In genomic region chr3:151169700-151170224, GRCh38 we compare ENCODE assay signal across 8 cellular contexts.
DNase-seq lines count a peak whose midpoint lies in the region; ATAC-seq and TF ChIP-seq lines count a peak whose summit lies in the region.

No MANE protein-coding gene starts in this region.

- H3K36me3 ChIP-seq in tibial artery: no peaks in the 10 kb centered on the region

- TF ChIP-seq CTCF in tibial artery (IDR thresholded peaks at IDR 0.05): no peak

- no peak overlapping the region for H3K27ac ChIP-seq in tibial artery

- no peak overlapping the region for H3K4me3 ChIP-seq in tibial artery

- DNase-seq in UCSD-AML1 (lab: John Stamatoyannopoulos, UW; ENCODE audit: unreplicated experiment): peak; percentile 51
- peak; percentile 35 for DNase-seq in kidney tubule cell (ENCODE audit: low spot score)
- DNase-seq in tibial artery: peak; percentile 70 to 74
- no peak for DNase-seq in NCI-H82 treated with DMSO at 0.1 percent for 48 hours (lab: John Stamatoyannopoulos, UW; ENCODE audit: unreplicated experiment)
- DNase-seq in activated gamma-delta T cell (lab: John Stamatoyannopoulos, UW): no peak
- no peak for DNase-seq in DMS153 treated with DMSO at 0.1 percent for 48 hours (lab: John Stamatoyannopoulos, UW; ENCODE audit: unreplicated experiment)

- H3K27me3 ChIP-seq in tibial artery: no peaks in the 10 kb centered on the region

- H3K9me3 ChIP-seq in tibial artery: no peaks in the 10 kb centered on the region

- ATAC-seq in GM18861 (IDR thresholded peaks at IDR 0.05; ENCODE audit: unreplicated experiment) (peak; percentile 58), HG03135 (IDR thresholded peaks at IDR 0.05; ENCODE audit: unreplicated experiment) (peak; percentile 48)

- intact Hi-C loops in tibial artery (cut with DNase I; ENCODE audit: low total_unique reads): loop anchor here (10.0 kb wide), 1 partner anchor 115 kb away; no protein-coding TSS in a partner anchor

- no peaks in the 10 kb centered on the region for H3K4me1 ChIP-seq in tibial artery

Comparison
In these comparisons a context has a peak if more than half of its experiments do, and no peak if none do; other contexts are left out.
1. DNase-seq: peak in UCSD-AML1 (single experiment), kidney tubule cell (single experiment) and tibial artery (2 of 2); none in NCI-H82 treated with DMSO at 0.1 percent for 48 hours (single experiment), activated gamma-delta T cell (single experiment) and DMS153 treated with DMSO at 0.1 percent for 48 hours (single experiment).